8 cellular contexts compared by ENCODE assay signal in the genomic region with DNA sequence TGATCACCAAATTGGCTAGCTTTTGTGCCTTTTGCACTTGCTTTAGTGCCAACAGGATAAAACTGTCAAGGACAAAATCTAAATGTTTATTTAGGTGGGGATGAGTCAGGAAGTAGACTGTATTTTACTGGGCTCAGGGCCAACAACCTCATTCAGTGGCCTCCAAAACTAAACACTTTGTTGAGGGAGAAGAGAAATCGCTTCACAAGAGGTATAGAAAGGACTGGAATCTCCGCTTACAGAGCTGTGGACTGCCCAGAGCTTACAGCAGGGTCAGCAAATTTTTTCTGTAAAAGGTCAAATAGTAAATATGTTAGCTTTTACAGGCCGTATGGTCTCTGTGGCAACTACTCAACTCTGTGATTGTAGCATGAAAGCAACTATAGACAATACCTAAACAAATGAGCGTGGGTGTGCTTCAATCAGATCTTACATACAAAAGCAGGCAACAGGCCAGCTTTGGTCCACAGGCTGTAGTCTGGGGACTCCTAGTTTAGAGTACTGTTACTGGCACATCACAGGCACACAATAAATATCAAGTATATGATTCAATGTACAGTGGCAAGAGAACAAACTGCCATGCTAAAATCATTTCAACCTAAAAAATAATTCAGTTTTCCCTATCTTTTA.
A peak's percentile ranks its signal among the peaks of the same experiment; 100 is the strongest.
DNase-seq lines count a peak whose midpoint lies in the region; ATAC-seq and TF ChIP-seq lines count a peak whose summit lies in the region.
"Not testable (repeated sequence)": the region's sequence is repeated elsewhere in the genome, so short reads cannot be mapped to it uniquely, and the experiment has no call there.

No MANE protein-coding gene starts in this region.

- peak; percentile 6 for DNase-seq in COLO829 (ENCODE audit: low spot score)
- DNase-seq in HT-29 (ENCODE audit: low spot score): peak; percentile 85
- DNase-seq in NCI-H2196 treated with DMSO at 0.1 percent for 48 hours (lab: John Stamatoyannopoulos, UW; ENCODE audit: unreplicated experiment): peak; percentile 42
- peak; percentile 70 to 77 for DNase-seq in SJSA1 (ENCODE audit: low read depth in 1 of 2, low spot score in 2 of 2)
- DNase-seq in chondrocyte (ENCODE audit: low spot score); type B pancreatic cell (ENCODE audit: extremely low spot score, unreplicated experiment): not testable (repeated sequence)
- peak in 1 of 2 donors; percentile 49 for DNase-seq in heart right ventricle

- not testable (repeated sequence) for H3K36me3 Mint-ChIP-seq in chondrocyte (ENCODE audit: low read depth)
- H3K36me3 Mint-ChIP-seq in nephron (ENCODE audit: low read depth): peaks cover 22% of the 10 kb centered on the region
- H3K36me3 Mint-ChIP-seq in type B pancreatic cell: peaks cover 16% of the 10 kb centered on the region

- H3K36me3 ChIP-seq in SJSA1: not testable (repeated sequence)
- peaks cover 0 to 57% (median 5%) of the 10 kb centered on the region in 9 donors for H3K36me3 ChIP-seq in heart right ventricle

- H3K4me3 ChIP-seq in SJSA1, heart right ventricle: not testable (repeated sequence)

- not testable (repeated sequence) for TF ChIP-seq CTCF in chondrocyte (IDR thresholded peaks at IDR 0.05); heart right ventricle (IDR thresholded peaks at IDR 0.05); nephron (IDR thresholded peaks at IDR 0.05; ENCODE audit: unreplicated experiment in 3 of 3); type B pancreatic cell (conservative IDR thresholded peaks at IDR 0.05)

- not testable (repeated sequence) for H3K4me3 Mint-ChIP-seq in chondrocyte (ENCODE audit: unreplicated experiment); type B pancreatic cell
- peak overlapping the region in 1 of 3 experiments; percentile 8 for H3K4me3 Mint-ChIP-seq in nephron

- H3K27ac ChIP-seq in SJSA1 (peak overlapping the region; percentile 7; the same call in 1 of the 2 replicates), heart right ventricle (peak overlapping the region in 1 of 10 donors; percentile 15)

- WGBS in heart right ventricle, 2 donors: 59 to 65% methylated on average over 4 of the region's 4 CpGs

- not testable (repeated sequence) for H3K9me3 Mint-ChIP-seq in chondrocyte (ENCODE audit: low read depth); nephron; type B pancreatic cell

- intact Hi-C loops in heart right ventricle (cut with DNase I): not testable (repeated sequence)

- not testable (repeated sequence) for H3K27me3 Mint-ChIP-seq in chondrocyte (ENCODE audit: low read depth); nephron (ENCODE audit: low read depth); type B pancreatic cell

- H3K4me1 Mint-ChIP-seq in chondrocyte (ENCODE audit: low read depth) (peaks cover 42% of the 10 kb centered on the region), nephron (peaks cover 23% of the 10 kb centered on the region), type B pancreatic cell (ENCODE audit: unreplicated experiment) (peaks cover 22% of the 10 kb centered on the region)

- not testable (repeated sequence) for H3K9me3 ChIP-seq in SJSA1 (replicated peaks); heart right ventricle

- peak overlapping the region; percentile 95 for H3K27ac Mint-ChIP-seq in chondrocyte (ENCODE audit: unreplicated experiment)
- peak overlapping the region; percentile 86 to 96 (median 92) for H3K27ac Mint-ChIP-seq in nephron
- peak overlapping the region; percentile 63 for H3K27ac Mint-ChIP-seq in type B pancreatic cell

- peak in 5 of 8 donors; percentile 42 to 80 (median 63) for ATAC-seq in heart right ventricle

- H3K4me1 ChIP-seq in SJSA1 (replicated peaks) (peaks cover 21% of the 10 kb centered on the region), heart right ventricle (peaks cover 0 to 14% (median 8%) of the 10 kb centered on the region in 9 donors)

- not testable (repeated sequence) for H3K27me3 ChIP-seq in SJSA1 (replicated peaks); heart right ventricle
